30 cellular contexts compared by ENCODE assay signal in the genomic region with DNA sequence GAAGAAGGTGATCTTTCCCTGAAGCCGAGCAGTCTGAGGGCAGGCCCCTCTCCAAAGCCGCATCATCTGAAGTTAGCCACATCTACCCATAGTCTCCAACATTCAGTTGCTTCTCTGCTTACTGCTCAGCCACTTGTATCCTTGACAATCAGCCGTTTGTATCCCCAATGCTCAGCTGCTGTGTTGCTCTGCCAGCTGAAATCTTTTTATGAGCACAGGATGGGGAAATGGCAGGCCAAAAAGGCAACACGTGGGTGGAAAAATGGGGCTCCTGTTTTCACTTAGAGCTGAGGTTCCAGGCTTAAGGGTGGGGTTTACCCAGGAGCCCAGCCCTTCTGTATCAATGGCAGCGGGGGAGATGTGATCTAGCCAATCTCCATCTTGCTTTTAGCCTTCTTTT. TPM values are rescaled to one million over a fixed set of nuclear protein-coding genes. Genes with fewer than 3 reads are reported as not detected.
DNase-seq lines count a peak whose midpoint lies in the region; ATAC-seq, FAIRE-seq and TF ChIP-seq lines count a peak whose summit lies in the region.
"Had no signal": no experiment of that assay in that cellular context is flagged by ENCODE, and none has a peak within 500 bp of the region (broad histone marks: within the 10 kb centered on the region; RNA-seq: fewer than 3 reads in every experiment).

No MANE protein-coding gene starts in this region.

- H3K79me2 ChIP-seq in K562 (ENCODE audit: control insufficient read depth, insufficient read depth, low read length), result no peaks in the 10 kb centered on the region

- no TSS peak for BruUV-seq in K562 (replicated peaks; lab: Mats Ljungman, UMichigan)

- no peak for FAIRE-seq in K562 (lab: Jason Lieb, UNC)
- FAIRE-seq: HTR-8/SVneo had no signal

- 17% methylated on average over 5 of the region's 5 CpGs for WGBS in K562 (ENCODE audit: insufficient coverage, low coverage, missing lambda C conversion rate)

- no peak overlapping the region for H2AFZ ChIP-seq in K562 (ENCODE audit: low read depth, low read length)

- in situ Hi-C loops in K562 (cut with MboI), result no loop called here

- TF ChIP-seq EP300 in K562 (IDR thresholded peaks at IDR 0.05; ENCODE audit: low read length), result no peak

- no peaks in the 10 kb centered on the region for H4K20me1 ChIP-seq in K562 (replicated peaks; ENCODE audit: control insufficient read depth, insufficient read depth, low read length)
- H4K20me1 ChIP-seq: BLaER1 had no signal

- no peak overlapping the region for H3K9ac ChIP-seq in K562 (ENCODE audit: insufficient read depth in 1 of 2, low read depth in 2 of 2, low read length in 2 of 2)
- H3K9ac ChIP-seq: BLaER1 had no signal

- H3K4me3 ChIP-seq in K562, result no peak overlapping the region
- no peak overlapping the region for H3K4me3 ChIP-seq in vagina
- H3K4me3 ChIP-seq: BLaER1, HAP-1, Peyer's patch, SK-N-MC had no signal

- H3K9me3 ChIP-seq in K562 (replicated peaks; ENCODE audit: control insufficient read depth, insufficient read depth, low read depth, low read length) (no peaks in the 10 kb centered on the region), vagina (peaks cover 5% of the 10 kb centered on the region)
- H3K9me3 ChIP-seq: HAP-1, Peyer's patch had no signal

- TF ChIP-seq RAD21 in K562 (CRISPR knock-in tag; conservative IDR thresholded peaks at IDR 0.05 in 1 of 2, IDR thresholded peaks at IDR 0.05 in 1 of 2), result no peak

- H3K27me3 ChIP-seq in K562 (ENCODE audit: control insufficient read depth in 2 of 2, insufficient read depth in 2 of 2, low read length in 2 of 2) (no peaks in the 10 kb centered on the region; a peak in 2 of 5 replicates), vagina (no peaks in the 10 kb centered on the region)
- H3K27me3 ChIP-seq: BLaER1, Peyer's patch had no signal

- ATAC-seq in K562, result peak; percentile 20; the same call in 1 of the 3 replicates

- H3K4me1 ChIP-seq in K562 (replicated peaks in 1 of 2; ENCODE audit: control insufficient read depth in 2 of 2, insufficient read depth in 2 of 2, low read length in 2 of 2) (no peaks in the 10 kb centered on the region), vagina (no peaks in the 10 kb centered on the region)
- H3K4me1 ChIP-seq: BLaER1, HAP-1, Peyer's patch had no signal

- no peak overlapping the region for H3K4me2 ChIP-seq in K562 (ENCODE audit: insufficient read depth, low read length)
- H3K4me2 ChIP-seq: BLaER1 had no signal

- POLR2A ChIA-PET in K562 (lab: Yijun Ruan, JAX), result no interaction called here

- intact Hi-C loops in K562 (cut with micrococcal nuclease) (no loop called here), vagina (cut with DNase I) (no loop called here)

- H3K27ac ChIP-seq in K562 (ENCODE audit: extremely low read depth, low read depth, low read length) (no peak overlapping the region), vagina (peak overlapping the region; percentile 46)
- H3K27ac ChIP-seq: 22Rv1, BLaER1, Peyer's patch, SK-N-MC had no signal

- TF ChIP-seq POLR2A in K562 (conservative IDR thresholded peaks at IDR 0.05), result no peak
- no peak for TF ChIP-seq POLR2A in vagina (IDR thresholded peaks at IDR 0.05)

- no peaks in the 10 kb centered on the region for H3K9me1 ChIP-seq in K562 (ENCODE audit: control insufficient read depth, insufficient read depth, low read length)

- TF ChIP-seq CTCF in K562 (IDR thresholded peaks at IDR 0.05 in 2 of 3, conservative IDR thresholded peaks at IDR 0.05 in 1 of 3; ENCODE audit: insufficient read depth in 2 of 3, low read depth in 1 of 3, low read length in 3 of 3) (no peak), vagina (IDR thresholded peaks at IDR 0.05) (no peak)

- CTCF ChIA-PET in K562 (lab: Yijun Ruan, JAX; ENCODE audit: low intra/inter-chr PET ratio), result no interaction called here

- peak; percentile 20 for DNase-seq in activated CD8-positive, alpha-beta memory T cell treated with anti-CD3 and anti-CD28 coated beads, Interleukin-2, amount 50 U/mL, for 48 hours
- no peak for DNase-seq in activated CD8-positive, alpha-beta memory T cell treated with anti-CD3 and anti-CD28 coated beads, Interleukin-2, amount 50 U/mL, for 4 hours
- DNase-seq in K562 (ENCODE audit: extremely low read depth in 1 of 4, low spot score in 3 of 4) (no peak), pons (ENCODE audit: low spot score) (peak; percentile 42), vagina (ENCODE audit: extremely low spot score in 2 of 2) (no peak), HuH-7.5 (ENCODE audit: low spot score) (no peak), cerebellar nuclear complex (lab: John Stamatoyannopoulos, UW) (no peak)
- DNase-seq in central memory CD4-positive, alpha-beta T cell, result no peak
- DNase-seq: ACHN; CD4-positive, CD25-positive, alpha-beta regulatory T cell; COR-L47; DMS53; GOT3; HFFc6; NCI-H1092 treated with DMSO at 0.1 percent for 48 hours; NCI-H1436; NCI-H187; NCI-H2081 treated with DMSO at 0.1 percent for 48 hours; NCI-H2171; NCI-H226; NCI-H510A; NCI-H69; OCI-M1; Peyer's patch; SHP77 treated with DMSO at 0.1 percent for 48 hours had no signal

- H3K36me3 ChIP-seq in K562 (ENCODE audit: control insufficient read depth, insufficient read depth, low read length) (no peaks in the 10 kb centered on the region), vagina (no peaks in the 10 kb centered on the region)
- H3K36me3 ChIP-seq: BLaER1, HAP-1, Peyer's patch had no signal

TF ChIP-seq in K562, 482 proteins besides CTCF, POLR2A, EP300 and RAD21 (continues in another document):
- TF ChIP-seq SMARCA4 (IDR thresholded peaks at IDR 0.05), result no peak

RNA-seq across cellular contexts. Expression of gene METTL6, which starts 36.3 kb away (rescaled TPM):
- total RNA-seq in K562 (2011; cell fraction: chromatin; rRNA removed; ENCODE audit: low replicate concordance), result 16.8 and 19.9 TPM in 2 replicates
- 13.3 and 14.7 TPM in 2 replicates for total RNA-seq in K562 (2011; cell fraction: nucleolus; rRNA removed)
- 20.2 and 22.2 TPM in 2 replicates for total RNA-seq in K562 (2011; cell fraction: nucleoplasm; rRNA removed)
- total RNA-seq in K562 (2014; rRNA removed) (18.8 and 20.9 TPM in 2 replicates), K562 (2014; rRNA removed; fragmentation: Illumina TruSeq; extraction: Trizol) (32.8 and 38.7 TPM in 2 replicates), K562 (2015; rRNA removed; fragmentation: Illumina TruSeq; extraction: Trizol) (32.2 and 33.9 TPM in 2 replicates), K562 (2021) (19.9 and 21.6 TPM in 2 replicates), vagina (13.8 TPM)
- polyA plus RNA-seq in K562 (2011; rRNA removed) (24.9 and 28.3 TPM in 2 replicates), K562 (2014; fragmentation: Illumina TruSeq; extraction: Trizol) (26.8 and 34.5 TPM in 2 replicates), K562 (2014; fragmentation: Nextera tagmentation; extraction: Ambion mirVana) (10 to 100 TPM; 44.1 to 61.5 TPM), K562 (2014; rRNA removed) (23.5 and 39.6 TPM in 2 replicates)
- 19.2 and 21.8 TPM in 2 replicates for polyA plus RNA-seq in K562 (2011; cell fraction: cytosol; rRNA removed)
- polyA plus RNA-seq in K562 (2011; cell fraction: nucleus; rRNA removed), result 9.8 and 10.3 TPM in 2 replicates
- polyA plus RNA-seq in K562 (2012), result 20.3 and 21.8 TPM in 2 replicates
- polyA minus RNA-seq in K562 (2011; rRNA and poly(A)+ RNA removed), result 30.4 and 36.7 TPM in 2 replicates
- 9.5 and 10.0 TPM in 2 replicates for polyA minus RNA-seq in K562 (2011; cell fraction: cytosol; rRNA and poly(A)+ RNA removed)
- 9.7 and 11.9 TPM in 2 replicates for polyA minus RNA-seq in K562 (2011; cell fraction: nucleus; rRNA and poly(A)+ RNA removed)

RNA-seq across cellular contexts. Expression of gene EAF1, which starts 36.4 kb away (rescaled TPM):
- total RNA-seq in K562 (2011; cell fraction: chromatin; rRNA removed; ENCODE audit: low replicate concordance), result 7.2 and 11.4 TPM in 2 replicates
- total RNA-seq in K562 (2011; cell fraction: nucleolus; rRNA removed), result 5.0 and 7.5 TPM in 2 replicates
- 10.2 and 14.3 TPM in 2 replicates for total RNA-seq in K562 (2011; cell fraction: nucleoplasm; rRNA removed)
- 26.8 and 32.4 TPM in 2 replicates for total RNA-seq in K562 (2014; rRNA removed)
- 21.6 and 22.8 TPM in 2 replicates for total RNA-seq in K562 (2014; rRNA removed; fragmentation: Illumina TruSeq; extraction: Trizol)
- 20.8 and 22.7 TPM in 2 replicates for total RNA-seq in K562 (2015; rRNA removed; fragmentation: Illumina TruSeq; extraction: Trizol)
- 20.4 and 21.9 TPM in 2 replicates for total RNA-seq in K562 (2021)
- polyA plus RNA-seq in K562 (2011; rRNA removed), result 16.8 and 19.5 TPM in 2 replicates
- 18.2 and 19.9 TPM in 2 replicates for polyA plus RNA-seq in K562 (2011; cell fraction: cytosol; rRNA removed)
- 9.4 and 10.7 TPM in 2 replicates for polyA plus RNA-seq in K562 (2011; cell fraction: nucleus; rRNA removed)
- polyA plus RNA-seq in K562 (2012), result 16.7 and 18.2 TPM in 2 replicates
- polyA plus RNA-seq in K562 (2014; fragmentation: Illumina TruSeq; extraction: Trizol), result 20.7 and 22.6 TPM in 2 replicates
- 10 to 100 TPM in 1 of 2 experiments, 1 to 10 TPM in 1; 7.0 to 10.9 TPM for polyA plus RNA-seq in K562 (2014; fragmentation: Nextera tagmentation; extraction: Ambion mirVana)
- 19.0 and 22.0 TPM in 2 replicates for polyA plus RNA-seq in K562 (2014; rRNA removed)
- 27.8 and 31.9 TPM in 2 replicates for polyA minus RNA-seq in K562 (2011; rRNA and poly(A)+ RNA removed)
- polyA minus RNA-seq in K562 (2011; cell fraction: cytosol; rRNA and poly(A)+ RNA removed), result 19.7 and 21.1 TPM in 2 replicates
- polyA minus RNA-seq in K562 (2011; cell fraction: nucleus; rRNA and poly(A)+ RNA removed), result 8.9 and 10.6 TPM in 2 replicates
- total RNA-seq in vagina, result 15.7 TPM

RNA-seq across cellular contexts. Expression of gene SH3BP5, which starts 58.6 kb away (rescaled TPM):
- 17.8 and 19.2 TPM in 2 replicates for total RNA-seq in K562 (2011; cell fraction: chromatin; rRNA removed; ENCODE audit: low replicate concordance)
- 10.1 and 13.8 TPM in 2 replicates for total RNA-seq in K562 (2011; cell fraction: nucleolus; rRNA removed)
- total RNA-seq in K562 (2011; cell fraction: nucleoplasm; rRNA removed), result 11.7 and 17.1 TPM in 2 replicates
- total RNA-seq in K562 (2014; rRNA removed) (14.9 and 17.1 TPM in 2 replicates), K562 (2014; rRNA removed; fragmentation: Illumina TruSeq; extraction: Trizol) (13.5 and 15.2 TPM in 2 replicates), K562 (2015; rRNA removed; fragmentation: Illumina TruSeq; extraction: Trizol) (12.2 and 13.5 TPM in 2 replicates), K562 (2021) (13.9 and 18.6 TPM in 2 replicates), vagina (78.6 TPM)
- polyA plus RNA-seq in K562 (2011; rRNA removed) (26.2 and 29.0 TPM in 2 replicates), K562 (2014; fragmentation: Illumina TruSeq; extraction: Trizol) (22.0 and 28.0 TPM in 2 replicates), K562 (2014; fragmentation: Nextera tagmentation; extraction: Ambion mirVana) (1 to 10 TPM; 2.9 to 3.5 TPM), K562 (2014; rRNA removed) (23.4 and 24.7 TPM in 2 replicates)
- 19.8 and 19.9 TPM in 2 replicates for polyA plus RNA-seq in K562 (2011; cell fraction: cytosol; rRNA removed)
- 18.5 and 19.8 TPM in 2 replicates for polyA plus RNA-seq in K562 (2011; cell fraction: nucleus; rRNA removed)
- polyA plus RNA-seq in K562 (2012), result 20.4 and 27.0 TPM in 2 replicates
- 15.7 and 16.1 TPM in 2 replicates for polyA minus RNA-seq in K562 (2011; rRNA and poly(A)+ RNA removed)
- polyA minus RNA-seq in K562 (2011; cell fraction: cytosol; rRNA and poly(A)+ RNA removed), result 12.2 and 14.1 TPM in 2 replicates
- polyA minus RNA-seq in K562 (2011; cell fraction: nucleus; rRNA and poly(A)+ RNA removed), result 8.8 and 12.4 TPM in 2 replicates

Comparison
In these comparisons a context has a peak if more than half of its experiments do, and no peak if none do; other contexts are left out.
1. DNase-seq: peak in activated CD8-positive, alpha-beta memory T cell treated with anti-CD3 and anti-CD28 coated beads, Interleukin-2, amount 50 U/mL, for 48 hours (single experiment) and pons (single experiment); none in activated CD8-positive, alpha-beta memory T cell treated with anti-CD3 and anti-CD28 coated beads, Interleukin-2, amount 50 U/mL, for 4 hours (single experiment), K562 (0 of 4), vagina (0 of 2), HuH-7.5 (single experiment), central memory CD4-positive, alpha-beta T cell (single experiment) and cerebellar nuclear complex (0 of 2).